ENCODE assay signal across 9 cellular contexts in the genomic region with DNA sequence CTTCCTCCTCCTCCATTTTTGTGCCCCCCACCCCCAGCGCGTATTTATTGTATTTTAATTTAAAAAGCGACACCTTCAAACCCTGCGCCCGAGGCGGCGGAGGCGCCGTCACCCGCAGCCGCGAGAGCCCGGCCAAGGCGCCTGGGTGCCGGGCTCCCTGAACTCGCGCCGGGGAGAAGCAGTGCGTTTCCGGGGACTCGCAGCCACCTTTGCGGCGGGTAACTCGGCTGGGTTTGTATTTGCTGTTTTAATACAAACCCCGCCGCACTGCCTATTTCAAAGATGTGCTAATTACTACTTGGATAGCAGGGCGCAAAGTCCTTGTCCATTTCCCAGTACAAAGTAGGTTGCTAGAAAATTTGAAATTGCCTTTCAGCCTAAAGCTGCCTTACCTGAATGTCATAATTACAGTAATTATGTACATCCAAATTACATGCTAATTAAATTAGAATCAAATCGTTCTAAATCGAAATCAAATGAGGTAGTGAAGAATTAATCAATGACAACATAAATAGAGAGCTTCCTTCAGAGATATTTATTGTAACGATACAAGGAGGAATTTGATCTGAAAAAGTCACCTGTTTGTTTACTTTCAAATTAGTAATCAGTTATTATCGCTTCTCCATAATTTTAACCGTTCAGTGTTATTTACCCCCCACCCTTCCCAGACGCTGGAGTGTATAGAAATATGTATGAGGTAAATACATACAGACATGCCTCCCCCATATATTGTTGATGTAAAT. TPM values are rescaled to one million over a fixed set of nuclear protein-coding genes. Genes with fewer than 3 reads are reported as not detected.
A peak's percentile ranks its signal among the peaks of the same experiment; 100 is the strongest.
DNase-seq lines count a peak whose midpoint lies in the region; ATAC-seq and TF ChIP-seq lines count a peak whose summit lies in the region.
"Had no signal": no experiment of that assay in that cellular context is flagged by ENCODE, and none has a peak within 500 bp of the region (broad histone marks: within the 10 kb centered on the region; RNA-seq: fewer than 3 reads in every experiment).

No MANE protein-coding gene starts in this region.

- no peaks in the 10 kb centered on the region for H3K79me2 ChIP-seq in mammary epithelial cell (ENCODE audit: insufficient read depth, low read length)

- dilution Hi-C loops in mammary epithelial cell (cut with HindIII; ENCODE audit: low sequenced_read_pairs): no loop called here

- peaks cover 65% of the 10 kb centered on the region for H3K27me3 Mint-ChIP-seq in stimulated activated memory B cell treated with anti-CD40 and anti-IgM and Interleukin-4, amounts not matched to agents 10 μg/mL and 1 μg/mL and 100 μg/mL, for 72 hours

- no peak overlapping the region for H3K9ac ChIP-seq in mammary epithelial cell (ENCODE audit: insufficient read depth, low read length)

- intact Hi-C loops in mammary epithelial cell (cut with micrococcal nuclease): loop anchor here (5.0 to 10.0 kb wide), 6 partner anchors 285 to 1538 kb away; no protein-coding TSS in a partner anchor

- no peaks in the 10 kb centered on the region for H3K36me3 ChIP-seq in RWPE2 (ENCODE audit: low read depth)
- H3K36me3 ChIP-seq in mammary epithelial cell (ENCODE audit: insufficient read depth, low read length): no peaks in the 10 kb centered on the region
- H3K36me3 ChIP-seq: brain microvascular endothelial cell had no signal

- H3K4me1 Mint-ChIP-seq in stimulated activated memory B cell treated with anti-CD40 and anti-IgM and Interleukin-4, amounts not matched to agents 10 μg/mL and 1 μg/mL and 100 μg/mL, for 72 hours: peaks cover 36% of the 10 kb centered on the region

- BruUV-seq in mammary epithelial cell (replicated peaks; lab: Mats Ljungman, UMichigan): no TSS peak

- no peak overlapping the region for H2AFZ ChIP-seq in mammary epithelial cell (ENCODE audit: low read depth, low read length)

- H3K27ac ChIP-seq in RWPE2 (ENCODE audit: poor library complexity, severe bottlenecking) (no peak overlapping the region), mammary epithelial cell (ENCODE audit: insufficient read depth, low read depth, low read length) (no peak overlapping the region)
- H3K27ac ChIP-seq: brain microvascular endothelial cell had no signal

- H3K4me1 ChIP-seq in RWPE2 (ENCODE audit: insufficient read depth, poor library complexity, severe bottlenecking): peaks cover 7% of the 10 kb centered on the region
- peaks cover 27% of the 10 kb centered on the region for H3K4me1 ChIP-seq in mammary epithelial cell (ENCODE audit: insufficient read depth, low read length)

- in situ Hi-C loops in mammary epithelial cell (cut with MboI; ENCODE audit: low sequenced_read_pairs in 2 of 2): loop anchor here (25.0 kb wide), 2 partner anchors 155 to 180 kb away; no protein-coding TSS in a partner anchor

- no peaks in the 10 kb centered on the region for H3K9me3 Mint-ChIP-seq in stimulated activated memory B cell treated with anti-CD40 and anti-IgM and Interleukin-4, amounts not matched to agents 10 μg/mL and 1 μg/mL and 100 μg/mL, for 72 hours

- DNase-seq in activated effector memory CD4-positive, alpha-beta T cell treated with anti-CD3 and anti-CD28 coated beads, Interleukin-2, amount 50 U/mL, for 16 hours: peak; percentile 72
- DNase-seq in activated effector memory CD4-positive, alpha-beta T cell treated with Interleukin-2 at 50 U/mL for 16 hours: no peak
- no peak for DNase-seq in RWPE2 (ENCODE audit: low spot score)
- DNase-seq in fibroblast of peridontal ligament (ENCODE audit: extremely low read depth): peak; percentile 35
- no peak for DNase-seq in mammary epithelial cell
- no peak for DNase-seq in NOMO-1 treated with dmso at 0.1 percent for 144 hours (lab: John Stamatoyannopoulos, UW; ENCODE audit: unreplicated experiment)
- DNase-seq: brain microvascular endothelial cell had no signal

- peak overlapping the region; percentile 5 for H3K4me3 ChIP-seq in RWPE2 (ENCODE audit: severe bottlenecking)
- H3K4me3 ChIP-seq in mammary epithelial cell (replicated peaks in 1 of 3; ENCODE audit: insufficient read depth in 1 of 3, low read depth in 2 of 3, low read length in 3 of 3): no peak overlapping the region

- 41% methylated on average over 26 of the region's 33 CpGs for WGBS in mammary epithelial cell (ENCODE audit: low coverage, missing lambda C conversion rate)

- H3K9me3 ChIP-seq in RWPE2 (ENCODE audit: severe bottlenecking): no peaks in the 10 kb centered on the region
- no peaks in the 10 kb centered on the region for H3K9me3 ChIP-seq in mammary epithelial cell (replicated peaks; ENCODE audit: insufficient read depth, low read length)

- H3K4me3 Mint-ChIP-seq in stimulated activated memory B cell treated with anti-CD40 and anti-IgM and Interleukin-4, amounts not matched to agents 10 μg/mL and 1 μg/mL and 100 μg/mL, for 72 hours: peak overlapping the region; percentile 29

- CTCF ChIA-PET in mammary epithelial cell (lab: Charles Lee; ENCODE audit: low non-redundant PET): no interaction called here

- H4K20me1 ChIP-seq in mammary epithelial cell (ENCODE audit: insufficient read depth, low read length): no peaks in the 10 kb centered on the region

- peaks cover 65% of the 10 kb centered on the region for H3K27me3 ChIP-seq in RWPE2 (ENCODE audit: insufficient read depth, poor library complexity, severe bottlenecking)
- H3K27me3 ChIP-seq in mammary epithelial cell (ENCODE audit: insufficient read depth, low read length): peaks cover 40% of the 10 kb centered on the region

- H3K36me3 Mint-ChIP-seq in stimulated activated memory B cell treated with anti-CD40 and anti-IgM and Interleukin-4, amounts not matched to agents 10 μg/mL and 1 μg/mL and 100 μg/mL, for 72 hours: peaks cover 7% of the 10 kb centered on the region

- H3K4me2 ChIP-seq in mammary epithelial cell (ENCODE audit: insufficient read depth, low read depth, low read length): no peak overlapping the region

- H3K27ac Mint-ChIP-seq in stimulated activated memory B cell treated with anti-CD40 and anti-IgM and Interleukin-4, amounts not matched to agents 10 μg/mL and 1 μg/mL and 100 μg/mL, for 72 hours: no peak overlapping the region

- ATAC-seq in RWPE2 (ENCODE audit: low read depth): peak; percentile 6; the same call in 1 of the 3 replicates
- no peak for ATAC-seq in stimulated activated memory B cell treated with anti-CD40 and anti-IgM and Interleukin-4, amounts not matched to agents 10 μg/mL and 1 μg/mL and 100 μg/mL, for 72 hours
- ATAC-seq in HG02970 (IDR thresholded peaks at IDR 0.05; ENCODE audit: low FRiP score, unreplicated experiment): no peak

- no peak for TF ChIP-seq CTCF in RWPE2 (IDR thresholded peaks at IDR 0.05; ENCODE audit: poor library complexity, severe bottlenecking)
- no peak for TF ChIP-seq CTCF in mammary epithelial cell (conservative IDR thresholded peaks at IDR 0.05 in 1 of 2, IDR thresholded peaks at IDR 0.05 in 1 of 2; ENCODE audit: extremely low read depth in 1 of 2, insufficient read depth in 1 of 2, low read depth in 1 of 2, low read length in 2 of 2)

RNA-seq across cellular contexts. Expression of a gene that starts 8.0 kb away (rescaled TPM):
- total RNA-seq in mammary epithelial cell: under 1 TPM in 1 of 2 donors, not detected in 1; under 0.01 TPM
- not detected for polyA plus RNA-seq in mammary epithelial cell
- not detected for polyA minus RNA-seq in mammary epithelial cell

RNA-seq across cellular contexts. Expression of a gene that starts 52.8 kb away (rescaled TPM):
- 10 to 100 TPM; 19.1 to 23.3 TPM for total RNA-seq in mammary epithelial cell
- 8.5 TPM for polyA plus RNA-seq in mammary epithelial cell
- polyA minus RNA-seq in mammary epithelial cell: 7.2 TPM

Comparison
In these comparisons a context has a peak if more than half of its experiments do, and no peak if none do; other contexts are left out.
1. DNase-seq: peak in activated effector memory CD4-positive, alpha-beta T cell treated with anti-CD3 and anti-CD28 coated beads, Interleukin-2, amount 50 U/mL, for 16 hours (single experiment) and fibroblast of peridontal ligament (single experiment); none in activated effector memory CD4-positive, alpha-beta T cell treated with Interleukin-2 at 50 U/mL for 16 hours (single experiment), RWPE2 (single experiment), mammary epithelial cell (single experiment) and NOMO-1 treated with dmso at 0.1 percent for 144 hours (single experiment).